ENCODE assay signal across 17 cellular contexts in the genomic region with DNA sequence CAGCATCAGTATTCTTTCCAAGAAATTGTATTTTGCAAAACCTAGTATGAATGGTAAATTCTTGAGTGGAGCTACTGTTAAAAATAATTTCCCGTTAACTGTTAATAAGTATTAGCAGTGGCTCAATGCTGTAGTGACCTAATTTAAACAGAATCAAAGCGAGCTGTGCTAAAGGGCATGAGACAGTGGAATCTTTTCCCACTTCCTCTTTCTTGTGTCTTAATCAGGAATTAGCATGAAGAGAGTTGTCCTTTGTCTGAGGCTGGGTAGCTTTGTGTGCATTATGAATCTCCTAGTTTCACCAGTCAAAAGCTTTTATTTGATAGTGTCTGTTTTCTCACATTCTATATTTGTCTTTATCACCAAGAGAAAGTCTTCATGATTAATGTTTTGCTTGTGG.
"Had no signal": no experiment of that assay in that cellular context is flagged by ENCODE, and none has a peak within 500 bp of the region (broad histone marks: within the 10 kb centered on the region; RNA-seq: fewer than 3 reads in every experiment).

No MANE protein-coding gene starts in this region.

- H3K36me3 ChIP-seq: ascending aorta, esophagus squamous epithelium, upper lobe of right lung had no signal

- H3K36me3 Mint-ChIP-seq: natural killer cell treated with Interleukin-12 subunit alpha and Interleukin-12 subunit beta and Interleukin-15 and Interleukin-18, amount 100 ng/mL, for 72 hours had no signal

- H3K4me3 Mint-ChIP-seq: activated CD4-positive, alpha-beta memory T cell treated with anti-CD3 and anti-CD28 coated beads, Interleukin-2, amount 10 ng/mL, durations not matched to agents 7 days and 5 days; natural killer cell treated with Interleukin-12 subunit alpha and Interleukin-12 subunit beta and Interleukin-15 and Interleukin-18, amount 100 ng/mL, for 72 hours; stimulated activated naive CD8-positive, alpha-beta T cell treated with anti-CD3 and anti-CD28 coated beads, Interleukin-15, Interleukin-2, amounts not matched to agents 100 ng/mL and 50 ng/mL, for 24 hours; T-helper 1 cell treated with Interleukin-12 subunit alpha and Interleukin-12 subunit beta and Interleukin-4 antibody, amounts not matched to agents 30 μg/mL and 1 μg/mL, for 36 hours had no signal

- H3K27ac ChIP-seq: ascending aorta, dorsolateral prefrontal cortex, esophagus squamous epithelium, testis, upper lobe of right lung had no signal

- H3K27me3 Mint-ChIP-seq: activated CD4-positive, alpha-beta memory T cell treated with anti-CD3 and anti-CD28 coated beads, Interleukin-2, amount 10 ng/mL, durations not matched to agents 7 days and 5 days; natural killer cell treated with Interleukin-12 subunit alpha and Interleukin-12 subunit beta and Interleukin-15 and Interleukin-18, amount 100 ng/mL, for 72 hours; stimulated activated naive CD8-positive, alpha-beta T cell treated with anti-CD3 and anti-CD28 coated beads, Interleukin-15, Interleukin-2, amounts not matched to agents 100 ng/mL and 50 ng/mL, for 24 hours had no signal

- H3K4me3 ChIP-seq: ascending aorta, dorsolateral prefrontal cortex, esophagus squamous epithelium, testis, upper lobe of right lung had no signal

- H3K27ac Mint-ChIP-seq: activated CD4-positive, alpha-beta memory T cell treated with anti-CD3 and anti-CD28 coated beads, Interleukin-2, amount 10 ng/mL, durations not matched to agents 7 days and 5 days; natural killer cell treated with Interleukin-12 subunit alpha and Interleukin-12 subunit beta and Interleukin-15 and Interleukin-18, amount 100 ng/mL, for 72 hours; stimulated activated naive CD8-positive, alpha-beta T cell treated with anti-CD3 and anti-CD28 coated beads, Interleukin-15, Interleukin-2, amounts not matched to agents 100 ng/mL and 50 ng/mL, for 24 hours; T-helper 1 cell treated with Interleukin-12 subunit alpha and Interleukin-12 subunit beta and Interleukin-4 antibody, amounts not matched to agents 30 μg/mL and 1 μg/mL, for 36 hours had no signal

- H3K27me3 ChIP-seq: ascending aorta, dorsolateral prefrontal cortex, esophagus squamous epithelium, testis, upper lobe of right lung had no signal

- ATAC-seq: activated CD4-positive, CD25-positive, alpha-beta regulatory T cell treated with anti-CD3 and anti-CD28 coated beads, Interleukin-2, amount 50 U/mL, for 24 hours; left lobe of liver; natural killer cell treated with Interleukin-12 subunit alpha and Interleukin-12 subunit beta and Interleukin-15 and Interleukin-18, amount 100 ng/mL, for 72 hours; upper lobe of right lung had no signal

- H3K4me1 ChIP-seq: ascending aorta, esophagus squamous epithelium, testis, upper lobe of right lung had no signal

- H3K9me3 Mint-ChIP-seq: stimulated activated naive CD8-positive, alpha-beta T cell treated with anti-CD3 and anti-CD28 coated beads, Interleukin-15, Interleukin-2, amounts not matched to agents 100 ng/mL and 50 ng/mL, for 24 hours; T-helper 1 cell treated with Interleukin-12 subunit alpha and Interleukin-12 subunit beta and Interleukin-4 antibody, amounts not matched to agents 30 μg/mL and 1 μg/mL, for 36 hours had no signal

- DNase-seq: activated CD4-positive, alpha-beta memory T cell treated with anti-CD3 and anti-CD28 coated beads, Interleukin-2, amount 10 ng/mL, durations not matched to agents 7 days and 5 days; activated CD8-positive, alpha-beta memory T cell treated with anti-CD3 and anti-CD28 coated beads, Interleukin-2, amount 50 U/mL, for 48 hours; dorsolateral prefrontal cortex; esophagus squamous epithelium; foreskin fibroblast; head of caudate nucleus; islet precursor cell; mammary epithelial cell; stimulated activated CD4-positive, alpha-beta T cell treated with anti-CD3 and anti-CD28 coated beads, Interleukin-4, amount 100 ng/mL, for 24 hours; testis; upper lobe of right lung had no signal

- H3K4me1 Mint-ChIP-seq: activated CD4-positive, alpha-beta memory T cell treated with anti-CD3 and anti-CD28 coated beads, Interleukin-2, amount 10 ng/mL, durations not matched to agents 7 days and 5 days had no signal
